Comparison of ENCODE assay signal across 1 cellular context in the genomic region with DNA sequence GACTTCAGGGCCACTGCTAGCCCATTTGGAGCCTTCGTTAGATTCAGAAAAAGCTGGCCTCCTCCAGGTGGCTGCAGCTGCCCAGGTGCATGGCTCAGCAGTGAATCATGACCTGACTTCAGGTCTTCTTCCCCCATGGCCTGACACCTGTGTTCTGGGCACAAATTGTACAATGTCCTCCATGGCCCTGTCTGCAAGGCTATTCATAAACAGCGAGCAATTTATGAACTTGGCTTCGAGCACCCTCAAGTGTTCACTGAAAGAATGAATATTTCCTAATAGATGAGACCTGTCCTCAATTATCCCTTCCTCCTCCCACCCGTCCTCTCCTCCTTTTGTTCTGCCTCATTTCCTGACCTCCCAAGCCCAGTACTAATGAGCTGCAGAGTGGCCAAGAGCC.
TF ChIP-seq lines count a peak whose summit lies in the region.

No MANE protein-coding gene starts in this region.

TF ChIP-seq in GM23338, 12 proteins besides CTCF, POLR2A, EP300 and RAD21 (continued from another document):
- TF ChIP-seq, protein P1, sequence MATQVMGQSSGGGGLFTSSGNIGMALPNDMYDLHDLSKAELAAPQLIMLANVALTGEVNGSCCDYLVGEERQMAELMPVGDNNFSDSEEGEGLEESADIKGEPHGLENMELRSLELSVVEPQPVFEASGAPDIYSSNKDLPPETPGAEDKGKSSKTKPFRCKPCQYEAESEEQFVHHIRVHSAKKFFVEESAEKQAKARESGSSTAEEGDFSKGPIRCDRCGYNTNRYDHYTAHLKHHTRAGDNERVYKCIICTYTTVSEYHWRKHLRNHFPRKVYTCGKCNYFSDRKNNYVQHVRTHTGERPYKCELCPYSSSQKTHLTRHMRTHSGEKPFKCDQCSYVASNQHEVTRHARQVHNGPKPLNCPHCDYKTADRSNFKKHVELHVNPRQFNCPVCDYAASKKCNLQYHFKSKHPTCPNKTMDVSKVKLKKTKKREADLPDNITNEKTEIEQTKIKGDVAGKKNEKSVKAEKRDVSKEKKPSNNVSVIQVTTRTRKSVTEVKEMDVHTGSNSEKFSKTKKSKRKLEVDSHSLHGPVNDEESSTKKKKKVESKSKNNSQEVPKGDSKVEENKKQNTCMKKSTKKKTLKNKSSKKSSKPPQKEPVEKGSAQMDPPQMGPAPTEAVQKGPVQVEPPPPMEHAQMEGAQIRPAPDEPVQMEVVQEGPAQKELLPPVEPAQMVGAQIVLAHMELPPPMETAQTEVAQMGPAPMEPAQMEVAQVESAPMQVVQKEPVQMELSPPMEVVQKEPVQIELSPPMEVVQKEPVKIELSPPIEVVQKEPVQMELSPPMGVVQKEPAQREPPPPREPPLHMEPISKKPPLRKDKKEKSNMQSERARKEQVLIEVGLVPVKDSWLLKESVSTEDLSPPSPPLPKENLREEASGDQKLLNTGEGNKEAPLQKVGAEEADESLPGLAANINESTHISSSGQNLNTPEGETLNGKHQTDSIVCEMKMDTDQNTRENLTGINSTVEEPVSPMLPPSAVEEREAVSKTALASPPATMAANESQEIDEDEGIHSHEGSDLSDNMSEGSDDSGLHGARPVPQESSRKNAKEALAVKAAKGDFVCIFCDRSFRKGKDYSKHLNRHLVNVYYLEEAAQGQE (IDR thresholded peaks at IDR 0.05; ENCODE audit: unreplicated experiment) = no peak
- TF ChIP-seq STAT1 (IDR thresholded peaks at IDR 0.05; ENCODE audit: unreplicated experiment) = no peak
- TF ChIP-seq POLR2AphosphoS5 (IDR thresholded peaks at IDR 0.05; ENCODE audit: low read depth) = no peak
- TF ChIP-seq NANOG (IDR thresholded peaks at IDR 0.05; ENCODE audit: borderline replicate concordance) = no peak
- no peak for TF ChIP-seq EZH2 (IDR thresholded peaks at IDR 0.05; ENCODE audit: low read depth, unreplicated experiment)
- no peak for TF ChIP-seq EZH2phosphoT487 (IDR thresholded peaks at IDR 0.05; ENCODE audit: unreplicated experiment)
- no peak for TF ChIP-seq JUNB (IDR thresholded peaks at IDR 0.05; ENCODE audit: unreplicated experiment)
- TF ChIP-seq ZNF114 (CRISPR knock-in tag; IDR thresholded peaks at IDR 0.05) = no peak
